Comparison of ENCODE assay signal across 9 cellular contexts in genomic region chr9:134660407-134660806, GRCh38. TPM values are rescaled to one million over a fixed set of nuclear protein-coding genes. Genes with fewer than 3 reads are reported as not detected.
A peak's percentile ranks its signal among the peaks of the same experiment; 100 is the strongest.
DNase-seq lines count a peak whose midpoint lies in the region; ATAC-seq and TF ChIP-seq lines count a peak whose summit lies in the region.
"Had no signal": no experiment of that assay in that cellular context is flagged by ENCODE, and none has a peak within 500 bp of the region (broad histone marks: within the 10 kb centered on the region; RNA-seq: fewer than 3 reads in every experiment).

No MANE protein-coding gene starts in this region.

- no peak for TF ChIP-seq POLR2A in HCT116 (IDR thresholded peaks at IDR 0.05; ENCODE audit: borderline replicate concordance, extremely low read depth, insufficient read depth, insufficient read length)

- H3K9me3 Mint-ChIP-seq in CD4-positive, alpha-beta T cell: peaks cover 3% of the 10 kb centered on the region
- H3K9me3 Mint-ChIP-seq in nephron: no peaks in the 10 kb centered on the region

- H2AFZ ChIP-seq in HCT116 (ENCODE audit: low read depth, low read length, poor library complexity, severe bottlenecking): no peak overlapping the region

- in situ Hi-C loops in astrocyte of the cerebellum (cut with HindIII; ENCODE audit: low sequenced_read_pairs): no loop called here
- in situ Hi-C loops in G401 (cut with HindIII; ENCODE audit: low sequenced_read_pairs): no loop called here

- H3K4me3 ChIP-seq in HCT116 (replicated peaks in 1 of 2; ENCODE audit: low read depth in 1 of 2, low read length in 2 of 2): no peak overlapping the region
- H3K4me3 ChIP-seq in astrocyte of the cerebellum (ENCODE audit: low read depth, low read length): no peak overlapping the region

- no peaks in the 10 kb centered on the region for H3K4me1 ChIP-seq in HCT116 (ENCODE audit: control insufficient read depth in 1 of 2, insufficient read depth in 2 of 2, low read length in 2 of 2)

- intact Hi-C loops in CD4-positive, alpha-beta T cell (cut with DNase I, micrococcal nuclease): no loop called here
- intact Hi-C loops in HCT116 (cut with micrococcal nuclease): no loop called here

- POLR2A ChIA-PET in CD4-positive, alpha-beta T cell (lab: Charles Lee): no interaction called here
- POLR2A ChIA-PET in HCT116 (lab: Charles Lee): no interaction called here

- H3K27me3 Mint-ChIP-seq in CD4-positive, alpha-beta T cell: no peaks in the 10 kb centered on the region
- H3K27me3 Mint-ChIP-seq in nephron (ENCODE audit: low read depth): no peaks in the 10 kb centered on the region

- no peaks in the 10 kb centered on the region for H3K79me2 ChIP-seq in HCT116 (ENCODE audit: insufficient read depth, low read length)

- H3K9me3 ChIP-seq in CD4-positive, alpha-beta T cell (ENCODE audit: control insufficient read depth, low read length): peaks cover 11% of the 10 kb centered on the region
- peaks cover 7 to 15% of the 10 kb centered on the region in 2 experiments; a peak in 2 of 4 replicates for H3K9me3 ChIP-seq in HCT116 (ENCODE audit: control insufficient read depth in 1 of 2, insufficient read depth in 1 of 2, low read depth in 1 of 2, low read length in 2 of 2)

- H3K9ac ChIP-seq in HCT116 (ENCODE audit: low read length): no peak overlapping the region

- CTCF ChIA-PET in CD4-positive, alpha-beta T cell (lab: Charles Lee): no interaction called here
- CTCF ChIA-PET in HCT116 (lab: Charles Lee): no interaction called here

- H3K27ac Mint-ChIP-seq in CD4-positive, alpha-beta T cell: no peak overlapping the region
- peak overlapping the region in 1 of 3 experiments; percentile 89 for H3K27ac Mint-ChIP-seq in nephron

- H3K4me1 Mint-ChIP-seq in CD4-positive, alpha-beta T cell (ENCODE audit: low read depth): no peaks in the 10 kb centered on the region
- H3K4me1 Mint-ChIP-seq in nephron: peaks cover 37% of the 10 kb centered on the region

- H3K36me3 Mint-ChIP-seq in CD4-positive, alpha-beta T cell (ENCODE audit: low read depth): no peaks in the 10 kb centered on the region
- peaks cover 21% of the 10 kb centered on the region for H3K36me3 Mint-ChIP-seq in nephron (ENCODE audit: low read depth)

- H3K36me3 ChIP-seq in HCT116 (ENCODE audit: control insufficient read depth in 1 of 2, insufficient read depth in 2 of 2, low read length in 2 of 2): no peaks in the 10 kb centered on the region

- H3K9me2 ChIP-seq in HCT116 (ENCODE audit: insufficient read depth): no peaks in the 10 kb centered on the region

- no peak for DNase-seq in CD4-positive, alpha-beta T cell
- DNase-seq in HCT116 (ENCODE audit: low read depth, low spot score) (peak; percentile 22), astrocyte of the cerebellum (ENCODE audit: low read depth) (no peak), NCI-H2196 treated with DMSO at 0.1 percent for 48 hours (lab: John Stamatoyannopoulos, UW; ENCODE audit: unreplicated experiment) (no peak), G401 (ENCODE audit: low spot score) (no peak), NCI-H2081 (lab: John Stamatoyannopoulos, UW) (no peak)
- DNase-seq: NCI-H1048 had no signal

- BruUV-seq in HCT116 (replicated peaks; lab: Mats Ljungman, UMichigan): no TSS peak

- H3K4me3 Mint-ChIP-seq in CD4-positive, alpha-beta T cell: no peak overlapping the region
- H3K4me3 Mint-ChIP-seq in nephron: no peak overlapping the region

- peak; percentile 18 for TF ChIP-seq CTCF in CD4-positive, alpha-beta T cell (IDR thresholded peaks at IDR 0.05)
- TF ChIP-seq CTCF in HCT116 (IDR thresholded peaks at IDR 0.05 in 2 of 3, conservative IDR thresholded peaks at IDR 0.05 in 1 of 3; ENCODE audit: borderline replicate concordance in 1 of 3, insufficient read depth in 1 of 3, low read depth in 2 of 3, low read length in 2 of 3) (peak in 2 of 3 experiments; percentile 81 to 91; a peak in 4 of 6 replicates), astrocyte of the cerebellum (IDR thresholded peaks at IDR 0.05; ENCODE audit: low read depth, low read length, missing control alignments) (peak; percentile 75), nephron (IDR thresholded peaks at IDR 0.05; ENCODE audit: unreplicated experiment in 3 of 3) (peak; percentile 43 to 51 (median 49))

- TF ChIP-seq RAD21 in HCT116 (IDR thresholded peaks at IDR 0.05; ENCODE audit: low read depth): no peak

- no peaks in the 10 kb centered on the region for H4K20me1 ChIP-seq in HCT116 (ENCODE audit: insufficient read depth)

- no peak for ATAC-seq in CD4-positive, alpha-beta T cell (ENCODE audit: poor library complexity)
- 0 out of 2 replicates have a peak, but pooled peaks have one; percentile 37 for ATAC-seq in HCT116
- ATAC-seq in GM18870 (IDR thresholded peaks at IDR 0.05; ENCODE audit: unreplicated experiment): no peak

- RAD21 ChIA-PET in HCT116 (lab: Charles Lee; ENCODE audit: low non-redundant PET in 1 of 2, low total read pairs in 2 of 2, uncharacterized antibody in 2 of 2, unreplicated experiment in 2 of 2): no interaction called here

- H3K27ac ChIP-seq in CD4-positive, alpha-beta T cell (ENCODE audit: low read depth, low read length): no peak overlapping the region
- no peak overlapping the region for H3K27ac ChIP-seq in HCT116 (ENCODE audit: low read depth, low read length)

- no peak overlapping the region for H3K4me2 ChIP-seq in HCT116 (ENCODE audit: low read length)

- no peaks in the 10 kb centered on the region for H3K27me3 ChIP-seq in CD4-positive, alpha-beta T cell (ENCODE audit: control insufficient read depth, insufficient read depth, low read length)
- no peaks in the 10 kb centered on the region for H3K27me3 ChIP-seq in HCT116 (ENCODE audit: insufficient read depth, low read length)

TF ChIP-seq in HCT116, 20 proteins besides CTCF, POLR2A, EP300 and RAD21:
- TF ChIP-seq CBX3 (IDR thresholded peaks at IDR 0.05; ENCODE audit: low read depth): peak; percentile 62; the same call in 1 of the 2 replicates
- TF ChIP-seq REST (IDR thresholded peaks at IDR 0.05; ENCODE audit: low read depth): no peak

RNA-seq across cellular contexts. Expression of gene COL5A1, which starts 18.8 kb away (rescaled TPM):
- total RNA-seq in CD4-positive, alpha-beta T cell: under 1 TPM; 0.41 to 0.50 TPM
- total RNA-seq in HCT116 (2021; ENCODE audit: unreplicated experiment): 0.30 TPM
- 0.02 and 0.04 TPM in 2 replicates for polyA plus RNA-seq in HCT116 (2012)
- 0.37 and 0.58 TPM in 2 replicates for total RNA-seq in G401 (2014; rRNA removed; shearing (Covaris generic))

Comparison
In these comparisons a context has a peak if more than half of its experiments do, and no peak if none do; other contexts are left out.
1. CTCF ChIP-seq: peak in every context shown above with its lines; median percentile 86 in HCT116; 75 in astrocyte of the cerebellum; 49 in nephron; 18 in CD4-positive, alpha-beta T cell.